ENCODE assay signal across 16 cellular contexts in genomic region chr7:124762611-124763143, GRCh38. TPM values are rescaled to one million over a fixed set of nuclear protein-coding genes. Genes with fewer than 3 reads are reported as not detected.
DNase-seq lines count a peak whose midpoint lies in the region; ATAC-seq and TF ChIP-seq lines count a peak whose summit lies in the region.
"Had no signal": no experiment of that assay in that cellular context is flagged by ENCODE, and none has a peak within 500 bp of the region (broad histone marks: within the 10 kb centered on the region; RNA-seq: fewer than 3 reads in every experiment).

No MANE protein-coding gene starts in this region.

- H2BK12ac ChIP-seq in H9 (ENCODE audit: insufficient read length, low read depth, low read length): no peak overlapping the region

- no peak overlapping the region for H4K91ac ChIP-seq in H9 (ENCODE audit: insufficient read length, low read depth, low read length)

- no peak overlapping the region for H2BK5ac ChIP-seq in H9 (ENCODE audit: insufficient read length, low read length)

- no peak overlapping the region for H3K27ac ChIP-seq in H9 (ENCODE audit: insufficient read length, low read depth, low read length)
- H3K27ac ChIP-seq: foreskin keratinocyte, right atrium auricular region, tibial nerve had no signal

- peaks cover 5% of the 10 kb centered on the region; the same call in 1 of the 2 replicates for H3K27me3 ChIP-seq in H9 (ENCODE audit: insufficient read depth, low read length)

- H3K27ac Mint-ChIP-seq in H9: no peak overlapping the region
- no peak overlapping the region for H3K27ac Mint-ChIP-seq in activated naive CD4-positive, alpha-beta T cell treated with anti-CD3 and anti-CD28 coated beads, Interleukin-2, amount 10 ng/mL, durations not matched to agents 7 days and 5 days
- H3K27ac Mint-ChIP-seq: activated T-helper 2 cell treated with anti-CD3 and anti-CD28 coated beads, Interferon-gamma antibody, Interleukin-2, Interleukin-4, amounts not matched to agents 10 μg/mL and 5 μg/mL and 100 μg/mL, durations not matched to agents 14 hours and 24 hours and 36 hours; CD8-positive, alpha-beta memory T cell had no signal

- peak overlapping the region; percentile 34 for H3K4me2 ChIP-seq in H9 (ENCODE audit: insufficient read depth, insufficient read length, low read length)

- H3K23ac ChIP-seq in H9 (ENCODE audit: insufficient read length, low read depth, low read length): no peak overlapping the region

- no peak overlapping the region for H2AK5ac ChIP-seq in H9 (ENCODE audit: insufficient read length, low read length)

- no peaks in the 10 kb centered on the region for H4K20me1 ChIP-seq in H9 (ENCODE audit: control insufficient read depth, insufficient read depth, insufficient read length)

- no peak for DNase-seq in H9
- DNase-seq in SHP77 treated with DMSO at 0.1 percent for 48 hours (lab: John Stamatoyannopoulos, UW): peak; percentile 72
- DNase-seq in hippocampal formation (lab: John Stamatoyannopoulos, UW): peak; percentile 72 to 76
- peak; percentile 92 for DNase-seq in pons (ENCODE audit: low spot score)
- DNase-seq in activated naive CD4-positive, alpha-beta T cell treated with anti-CD3 and anti-CD28 coated beads, Interleukin-2, amount 10 ng/mL, durations not matched to agents 7 days and 5 days: no peak
- DNase-seq in KBM-7: no peak
- DNase-seq: activated CD4-positive, alpha-beta T cell treated with anti-CD3 and anti-CD28 coated beads for 1 hour; CD8-positive, alpha-beta memory T cell; foreskin keratinocyte; NK-92 treated with Interleukin-12 subunit alpha and Interleukin-12 subunit beta, amount 100 ng/mL, for 24 hours had no signal

- peaks cover 15 to 24% of the 10 kb centered on the region in 2 experiments for H3K4me1 Mint-ChIP-seq in H9
- H3K4me1 Mint-ChIP-seq in activated naive CD4-positive, alpha-beta T cell treated with anti-CD3 and anti-CD28 coated beads, Interleukin-2, amount 10 ng/mL, durations not matched to agents 7 days and 5 days: peaks cover 14% of the 10 kb centered on the region

- H2BK15ac ChIP-seq in H9 (ENCODE audit: low read depth, low read length): no peak overlapping the region

- no peak overlapping the region for H4K5ac ChIP-seq in H9 (ENCODE audit: insufficient read length, low read depth, low read length)

- peaks cover 0 to 9% (median 3%) of the 10 kb centered on the region in 3 experiments; a peak in 2 of 7 replicates for H3K36me3 Mint-ChIP-seq in H9 (ENCODE audit: insufficient read depth in 1 of 3, low read depth in 3 of 3)
- peaks cover 3% of the 10 kb centered on the region for H3K36me3 Mint-ChIP-seq in activated naive CD4-positive, alpha-beta T cell treated with anti-CD3 and anti-CD28 coated beads, Interleukin-2, amount 10 ng/mL, durations not matched to agents 7 days and 5 days

- no peak overlapping the region for H3K14ac ChIP-seq in H9 (ENCODE audit: insufficient read depth, low read length)

- peaks cover 23% of the 10 kb centered on the region for H3K23me2 ChIP-seq in H9 (ENCODE audit: insufficient read length, low read depth, low read length, poor library complexity, severe bottlenecking)

- no peaks in the 10 kb centered on the region for H3K9me3 ChIP-seq in H9 (ENCODE audit: control insufficient read depth, low read depth, low read length)
- H3K9me3 ChIP-seq: right atrium auricular region had no signal

- H3K79me1 ChIP-seq in H9 (ENCODE audit: insufficient read depth, low read depth, low read length, poor library complexity, severe bottlenecking): no peaks in the 10 kb centered on the region

- H3K4me3 Mint-ChIP-seq in H9: peak overlapping the region in 1 of 2 experiments; percentile 33; a peak in 2 of 5 replicates
- H3K4me3 Mint-ChIP-seq in activated naive CD4-positive, alpha-beta T cell treated with anti-CD3 and anti-CD28 coated beads, Interleukin-2, amount 10 ng/mL, durations not matched to agents 7 days and 5 days: no peak overlapping the region

- H4K8ac ChIP-seq in H9 (replicated peaks; ENCODE audit: insufficient read length, low read depth, low read length): no peak overlapping the region

- H2BK120ac ChIP-seq in H9 (ENCODE audit: low read depth, low read length, poor library complexity, severe bottlenecking): no peak overlapping the region

- H3K18ac ChIP-seq in H9 (ENCODE audit: insufficient read length, low read depth, low read length): no peak overlapping the region

- ATAC-seq in GM21381 (IDR thresholded peaks at IDR 0.05; ENCODE audit: unreplicated experiment) (no peak), GM18858 (IDR thresholded peaks at IDR 0.05; ENCODE audit: unreplicated experiment) (no peak)
- ATAC-seq: foreskin keratinocyte had no signal

- CTCF ChIA-PET in activated naive CD4-positive, alpha-beta T cell treated with anti-CD3 and anti-CD28 coated beads, Interleukin-2, amount 10 ng/mL, durations not matched to agents 7 days and 5 days (lab: Charles Lee): no interaction called here

- no peak overlapping the region for H3K9ac ChIP-seq in H9 (ENCODE audit: extremely low read depth, insufficient read length, low read length)

- H3K56ac ChIP-seq in H9 (ENCODE audit: insufficient read length, low read depth, low read length): no peak overlapping the region

- no peak overlapping the region for H2AFZ ChIP-seq in H9 (ENCODE audit: low read length)

- H3K79me2 ChIP-seq in H9 (ENCODE audit: insufficient read depth, low read length): 0 out of 2 replicates have a peak, but pooled peaks cover 2% of the 10 kb centered on the region

- no peak overlapping the region for H2BK20ac ChIP-seq in H9 (ENCODE audit: low read depth, low read length, poor library complexity, severe bottlenecking)

- H3K27me3 Mint-ChIP-seq in H9 (ENCODE audit: low read depth): peaks cover 33% of the 10 kb centered on the region
- H3K27me3 Mint-ChIP-seq in activated naive CD4-positive, alpha-beta T cell treated with anti-CD3 and anti-CD28 coated beads, Interleukin-2, amount 10 ng/mL, durations not matched to agents 7 days and 5 days: peaks cover 62% of the 10 kb centered on the region

- no CpG with 5 or more reads among the region's 4 CpGs for WGBS in H9 (ENCODE audit: extremely low coverage, insufficient read length, low lambda C conversion rate)

- peaks cover 0 to 3% of the 10 kb centered on the region in 2 experiments; a peak in 2 of 5 replicates for H3K9me3 Mint-ChIP-seq in H9
- no peaks in the 10 kb centered on the region for H3K9me3 Mint-ChIP-seq in activated naive CD4-positive, alpha-beta T cell treated with anti-CD3 and anti-CD28 coated beads, Interleukin-2, amount 10 ng/mL, durations not matched to agents 7 days and 5 days
- H3K9me3 Mint-ChIP-seq: activated T-helper 2 cell treated with anti-CD3 and anti-CD28 coated beads, Interferon-gamma antibody, Interleukin-2, Interleukin-4, amounts not matched to agents 10 μg/mL and 5 μg/mL and 100 μg/mL, durations not matched to agents 14 hours and 24 hours and 36 hours had no signal

- no peak for TF ChIP-seq CTCF in H9 (conservative IDR thresholded peaks at IDR 0.05)

- in situ Hi-C loops in KBM-7 (cut with MboI; ENCODE audit: low pct_unique_long_range_greater_than_20kb, low sequenced_read_pairs): no loop called here

- H3K4me1 ChIP-seq in H9 (ENCODE audit: insufficient read depth, low read length): no peaks in the 10 kb centered on the region
- H3K4me1 ChIP-seq: foreskin keratinocyte had no signal

- no peak overlapping the region for H3T11ph ChIP-seq in H9 (ENCODE audit: low read length)

- no peak overlapping the region for H3K4ac ChIP-seq in H9 (ENCODE audit: low read depth, low read length)

RNA-seq across cellular contexts. Expression of gene GPR37, which starts 2.9 kb away (rescaled TPM):
- 1.6 and 1.8 TPM in 2 replicates for total RNA-seq in H9 (2021)
- total RNA-seq: activated T-helper 2 cell treated with anti-CD3 and anti-CD28 coated beads, Interferon-gamma antibody, Interleukin-2, Interleukin-4, amounts not matched to agents 10 μg/mL and 5 μg/mL and 100 μg/mL, durations not matched to agents 14 hours and 24 hours and 36 hours; CD8-positive, alpha-beta memory T cell; mesenteric fat pad had no signal

Comparison
In these comparisons a context has a peak if more than half of its experiments do, and no peak if none do; other contexts are left out.
1. DNase-seq: peak in SHP77 treated with DMSO at 0.1 percent for 48 hours (single experiment), hippocampal formation (2 of 2) and pons (single experiment); none in H9 (single experiment), activated naive CD4-positive, alpha-beta T cell treated with anti-CD3 and anti-CD28 coated beads, Interleukin-2, amount 10 ng/mL, durations not matched to agents 7 days and 5 days (single experiment) and KBM-7 (single experiment).